In genomic region chrX:21952624-21953023, GRCh38 we compare ENCODE assay signal across 26 cellular contexts. TPM values are rescaled to one million over a fixed set of nuclear protein-coding genes. Genes with fewer than 3 reads are reported as not detected.
DNase-seq lines count a peak whose midpoint lies in the region; ATAC-seq, FAIRE-seq and TF ChIP-seq lines count a peak whose summit lies in the region.
"Had no signal": no experiment of that assay in that cellular context is flagged by ENCODE, and none has a peak within 500 bp of the region (broad histone marks: within the 10 kb centered on the region; RNA-seq: fewer than 3 reads in every experiment).

No MANE protein-coding gene starts in this region.

- TF ChIP-seq CTCF in SK-N-SH (IDR thresholded peaks at IDR 0.05) (no peak), K562 (IDR thresholded peaks at IDR 0.05 in 2 of 3, conservative IDR thresholded peaks at IDR 0.05 in 1 of 3; ENCODE audit: insufficient read depth in 2 of 3, low read depth in 1 of 3, low read length in 3 of 3) (no peak), hepatocyte (IDR thresholded peaks at IDR 0.05; ENCODE audit: poor library complexity) (no peak), progenitor cell of endocrine pancreas (IDR thresholded peaks at IDR 0.05; ENCODE audit: unreplicated experiment) (no peak)

- in situ Hi-C loops in K562 (cut with MboI), result no loop called here

- H3K27me3 ChIP-seq in SK-N-SH (ENCODE audit: insufficient read depth), result no peaks in the 10 kb centered on the region
- no peaks in the 10 kb centered on the region for H3K27me3 ChIP-seq in K562 (ENCODE audit: control insufficient read depth in 2 of 2, insufficient read depth in 2 of 2, low read length in 2 of 2)
- H3K27me3 ChIP-seq in hepatocyte, result no peaks in the 10 kb centered on the region
- H3K27me3 ChIP-seq: SJSA1 had no signal

- DNase-seq in SK-N-SH (no peak), K562 (ENCODE audit: extremely low read depth in 1 of 4, low spot score in 3 of 4) (peak in 2 of 4 experiments; percentile 15 to 62), hepatocyte (ENCODE audit: low spot score) (no peak), progenitor cell of endocrine pancreas (ENCODE audit: low spot score, unreplicated experiment) (no peak), glomerular visceral epithelial cell (ENCODE audit: extremely low spot score) (no peak)
- DNase-seq in activated CD4-positive, alpha-beta T cell treated with anti-CD3 and anti-CD28 coated beads, Interleukin-2, amount 10 ng/mL, durations not matched to agents 24 days and 14 days, result no peak
- DNase-seq: CD8-positive, alpha-beta T cell; DMS153; GM23248; HFFc6; NCI-H1092; NCI-H1417 treated with DMSO at 0.1 percent for 48 hours; NCI-H1694 treated with DMSO at 0.1 percent for 48 hours; NCI-H2081; NCI-H2227 treated with DMSO at 0.1 percent for 48 hours; NCI-H526 treated with DMSO at 0.1 percent for 48 hours; PC-9 had no signal

- H3K9me3 Mint-ChIP-seq in progenitor cell of endocrine pancreas (ENCODE audit: low read depth), result peaks cover 3% of the 10 kb centered on the region
- no peaks in the 10 kb centered on the region for H3K9me3 Mint-ChIP-seq in activated CD4-positive, alpha-beta T cell treated with anti-CD3 and anti-CD28 coated beads, Interleukin-2, amount 10 ng/mL, durations not matched to agents 24 days and 14 days
- H3K9me3 Mint-ChIP-seq: HFFc6 had no signal

- H3K4me3 Mint-ChIP-seq in progenitor cell of endocrine pancreas (ENCODE audit: low read depth), result peak overlapping the region; percentile 43
- no peak overlapping the region for H3K4me3 Mint-ChIP-seq in activated CD4-positive, alpha-beta T cell treated with anti-CD3 and anti-CD28 coated beads, Interleukin-2, amount 10 ng/mL, durations not matched to agents 24 days and 14 days
- H3K4me3 Mint-ChIP-seq: B cell; CD8-positive, alpha-beta T cell; HFFc6 had no signal

- H4K20me1 ChIP-seq in SK-N-SH (ENCODE audit: insufficient read depth) (peaks cover 97% of the 10 kb centered on the region), K562 (replicated peaks; ENCODE audit: control insufficient read depth, insufficient read depth, low read length) (peaks cover 6% of the 10 kb centered on the region; the same call in 1 of the 2 replicates), hepatocyte (ENCODE audit: insufficient read depth, poor library complexity, severe bottlenecking) (no peaks in the 10 kb centered on the region)

- TF ChIP-seq RAD21 in SK-N-SH (IDR thresholded peaks at IDR 0.05; ENCODE audit: low read length) (no peak), K562 (CRISPR knock-in tag; conservative IDR thresholded peaks at IDR 0.05 in 1 of 2, IDR thresholded peaks at IDR 0.05 in 1 of 2) (no peak)

- TF ChIP-seq EP300 in SK-N-SH (IDR thresholded peaks at IDR 0.05; ENCODE audit: borderline replicate concordance in 1 of 2, low read depth in 1 of 2, low read length in 1 of 2) (no peak), K562 (IDR thresholded peaks at IDR 0.05; ENCODE audit: low read length) (no peak)

- peaks cover 72% of the 10 kb centered on the region for H3K4me1 Mint-ChIP-seq in progenitor cell of endocrine pancreas (ENCODE audit: low read depth)
- peaks cover 10% of the 10 kb centered on the region for H3K4me1 Mint-ChIP-seq in activated CD4-positive, alpha-beta T cell treated with anti-CD3 and anti-CD28 coated beads, Interleukin-2, amount 10 ng/mL, durations not matched to agents 24 days and 14 days

- peaks cover 17% of the 10 kb centered on the region for H3F3A ChIP-seq in SK-N-SH (replicated peaks; ENCODE audit: insufficient read depth)

- H3K79me2 ChIP-seq in SK-N-SH (ENCODE audit: insufficient read depth), result peaks cover 100% of the 10 kb centered on the region
- H3K79me2 ChIP-seq in K562 (ENCODE audit: control insufficient read depth, insufficient read depth, low read length), result peaks cover 96% of the 10 kb centered on the region
- H3K79me2 ChIP-seq in hepatocyte, result peaks cover 87% of the 10 kb centered on the region

- H3K27ac Mint-ChIP-seq in progenitor cell of endocrine pancreas, result peak overlapping the region; percentile 97
- H3K27ac Mint-ChIP-seq in activated CD4-positive, alpha-beta T cell treated with anti-CD3 and anti-CD28 coated beads, Interleukin-2, amount 10 ng/mL, durations not matched to agents 24 days and 14 days, result no peak overlapping the region
- H3K27ac Mint-ChIP-seq: B cell; CD8-positive, alpha-beta T cell had no signal

- CTCF ChIA-PET in SK-N-SH (lab: Yijun Ruan, JAX) (interaction anchor here (1.7 kb wide), 1 partner anchor 33 kb away, joined by 5 read pairs; no protein-coding TSS in a partner anchor), K562 (lab: Yijun Ruan, JAX; ENCODE audit: low intra/inter-chr PET ratio) (no interaction called here)

- BruUV-seq in K562 (replicated peaks; lab: Mats Ljungman, UMichigan), result no TSS peak

- H3K9ac ChIP-seq in SK-N-SH (no peak overlapping the region), K562 (ENCODE audit: insufficient read depth in 1 of 2, low read depth in 2 of 2, low read length in 2 of 2) (peak overlapping the region; percentile 17 to 29; a peak in 2 of 4 replicates)
- H3K9ac ChIP-seq: GM23248 had no signal

- no peak overlapping the region for H2AFZ ChIP-seq in SK-N-SH (ENCODE audit: low read depth)
- H2AFZ ChIP-seq in K562 (ENCODE audit: low read depth, low read length), result no peak overlapping the region
- H2AFZ ChIP-seq in hepatocyte, result no peak overlapping the region
- H2AFZ ChIP-seq: GM23248, PC-9 had no signal

- ATAC-seq in SK-N-SH treated with all-trans-retinoic acid at 6 μM for 48 hours (no peak), K562 (peak; percentile 84), GM19328 (IDR thresholded peaks at IDR 0.05; ENCODE audit: unreplicated experiment) (no peak)
- ATAC-seq: CD8-positive, alpha-beta T cell; Right ventricle myocardium inferior had no signal

- H3K27ac ChIP-seq in SK-N-SH (ENCODE audit: low read depth in 2 of 2, low read length in 1 of 2), result 0 out of 4 replicates have a peak overlapping the region, but pooled peaks of 1 of the 2 experiments have one; percentile 52
- peak overlapping the region; percentile 64; the same call in 2 of the 3 replicates for H3K27ac ChIP-seq in K562 (ENCODE audit: extremely low read depth, low read depth, low read length)
- peak overlapping the region; percentile 37 for H3K27ac ChIP-seq in hepatocyte
- H3K27ac ChIP-seq: 22Rv1, C4-2B, GM23248, PC-9, SJSA1 had no signal

- FAIRE-seq in K562 (lab: Jason Lieb, UNC), result peak; percentile 79
- FAIRE-seq: GM18507 had no signal

- H3K4me2 ChIP-seq in SK-N-SH (peak overlapping the region; percentile 30; the same call in 1 of the 2 replicates), K562 (ENCODE audit: insufficient read depth, low read length) (peak overlapping the region; percentile 55), hepatocyte (peak overlapping the region; percentile 62)
- H3K4me2 ChIP-seq: PC-9 had no signal

- POLR2A ChIA-PET in SK-N-SH (lab: Yijun Ruan, JAX) (no interaction called here), K562 (lab: Yijun Ruan, JAX) (interaction anchor here (1.8 kb wide), 1 partner anchor 12 kb away, joined by 4 read pairs; no protein-coding TSS in a partner anchor)

- intact Hi-C loops in K562 (cut with micrococcal nuclease), result no loop called here
- intact Hi-C loops in activated CD4-positive, alpha-beta T cell treated with anti-CD3 and anti-CD28 coated beads, Interleukin-2, amount 10 ng/mL, durations not matched to agents 24 days and 14 days (cut with micrococcal nuclease), result no loop called here

- 75% methylated on average over 6 of the region's 6 CpGs for WGBS in SK-N-SH (ENCODE audit: low lambda C conversion rate)
- WGBS in K562 (ENCODE audit: insufficient coverage, low coverage, missing lambda C conversion rate), result 8% methylated on average over 4 of the region's 6 CpGs
- 46% methylated on average over 6 of the region's 6 CpGs for WGBS in hepatocyte (ENCODE audit: low lambda C conversion rate, missing lambda C conversion rate)

- H3K9me3 ChIP-seq in SK-N-SH (no peaks in the 10 kb centered on the region), K562 (replicated peaks; ENCODE audit: control insufficient read depth, insufficient read depth, low read depth, low read length) (no peaks in the 10 kb centered on the region), hepatocyte (ENCODE audit: low read depth) (no peaks in the 10 kb centered on the region)
- H3K9me3 ChIP-seq: HAP-1, SJSA1 had no signal

- H3K36me3 ChIP-seq in SK-N-SH (replicated peaks in 1 of 2; ENCODE audit: control insufficient read depth in 1 of 2, insufficient read depth in 2 of 2, low read length in 1 of 2) (peaks cover 0 to 15% of the 10 kb centered on the region in 2 experiments), K562 (ENCODE audit: control insufficient read depth, insufficient read depth, low read length) (peaks cover 22% of the 10 kb centered on the region; the same call in 2 of the 3 replicates), hepatocyte (replicated peaks; ENCODE audit: insufficient read depth, low read depth) (no peaks in the 10 kb centered on the region)

- no peaks in the 10 kb centered on the region for H3K27me3 Mint-ChIP-seq in progenitor cell of endocrine pancreas
- H3K27me3 Mint-ChIP-seq in activated CD4-positive, alpha-beta T cell treated with anti-CD3 and anti-CD28 coated beads, Interleukin-2, amount 10 ng/mL, durations not matched to agents 24 days and 14 days, result no peaks in the 10 kb centered on the region
- H3K27me3 Mint-ChIP-seq: B cell had no signal

- H3K9me2 ChIP-seq in SK-N-SH (no peaks in the 10 kb centered on the region), hepatocyte (replicated peaks; ENCODE audit: insufficient read depth) (no peaks in the 10 kb centered on the region)

- H3K4me1 ChIP-seq in SK-N-SH (ENCODE audit: control insufficient read depth in 1 of 2, insufficient read depth in 2 of 2, low read depth in 1 of 2, low read length in 1 of 2) (peaks cover 4 to 13% of the 10 kb centered on the region in 2 experiments), K562 (replicated peaks in 1 of 2; ENCODE audit: control insufficient read depth in 2 of 2, insufficient read depth in 2 of 2, low read length in 2 of 2) (peaks cover 0 to 27% of the 10 kb centered on the region in 2 experiments; a peak in 4 of 5 replicates), hepatocyte (ENCODE audit: insufficient read depth) (peaks cover 21% of the 10 kb centered on the region)

- H3K36me3 Mint-ChIP-seq in progenitor cell of endocrine pancreas (ENCODE audit: insufficient read depth), result peaks cover 10% of the 10 kb centered on the region
- H3K36me3 Mint-ChIP-seq in activated CD4-positive, alpha-beta T cell treated with anti-CD3 and anti-CD28 coated beads, Interleukin-2, amount 10 ng/mL, durations not matched to agents 24 days and 14 days (ENCODE audit: low read depth), result peaks cover 18% of the 10 kb centered on the region
- H3K36me3 Mint-ChIP-seq: CD8-positive, alpha-beta T cell had no signal

- TF ChIP-seq POLR2A in K562 (conservative IDR thresholded peaks at IDR 0.05), result no peak

- H3K9me1 ChIP-seq in K562 (ENCODE audit: control insufficient read depth, insufficient read depth, low read length), result no peaks in the 10 kb centered on the region

- H3K4me3 ChIP-seq in SK-N-SH (ENCODE audit: low read depth in 2 of 2, low read length in 1 of 2) (no peak overlapping the region), K562 (no peak overlapping the region), hepatocyte (no peak overlapping the region)
- H3K4me3 ChIP-seq: GM23248, HAP-1, PC-9, SJSA1 had no signal

RNA-seq across cellular contexts. Expression of gene SMS, which starts 12.1 kb away (rescaled TPM):
- polyA plus RNA-seq in SK-N-SH (2012; rRNA removed) (86.9 and 116 TPM in 2 replicates), K562 (2011; rRNA removed) (75.5 and 111 TPM in 2 replicates), K562 (2014; fragmentation: Illumina TruSeq; extraction: Trizol) (181 and 193 TPM in 2 replicates), K562 (2014; fragmentation: Nextera tagmentation; extraction: Ambion mirVana) (10 to 100 TPM; 71.1 to 98.5 TPM), K562 (2014; rRNA removed) (133 TPM in 2 replicates), hepatocyte (76.6 and 80.9 TPM in 2 replicates)
- 134 and 161 TPM in 2 replicates for polyA plus RNA-seq in SK-N-SH (2012; cell fraction: cytosol; rRNA removed)
- polyA plus RNA-seq in SK-N-SH (2012; cell fraction: nucleus; rRNA removed), result 45.9 and 53.9 TPM in 2 replicates
- total RNA-seq in K562 (2011; cell fraction: chromatin; rRNA removed; ENCODE audit: low replicate concordance), result 13.0 and 19.7 TPM in 2 replicates
- total RNA-seq in K562 (2011; cell fraction: nucleolus; rRNA removed), result 12.6 and 13.3 TPM in 2 replicates
- 16.6 and 20.2 TPM in 2 replicates for total RNA-seq in K562 (2011; cell fraction: nucleoplasm; rRNA removed)
- total RNA-seq in K562 (2014; rRNA removed) (158 and 164 TPM in 2 replicates), K562 (2014; rRNA removed; fragmentation: Illumina TruSeq; extraction: Trizol) (193 and 211 TPM in 2 replicates), K562 (2015; rRNA removed; fragmentation: Illumina TruSeq; extraction: Trizol) (179 and 192 TPM in 2 replicates), K562 (2021) (150 and 152 TPM in 2 replicates), hepatocyte (62.3 and 70.1 TPM in 2 replicates), progenitor cell of endocrine pancreas (280 and 288 TPM in 2 replicates)
- 63.9 and 64.3 TPM in 2 replicates for polyA plus RNA-seq in K562 (2011; cell fraction: cytosol; rRNA removed)
- 27.6 and 33.3 TPM in 2 replicates for polyA plus RNA-seq in K562 (2011; cell fraction: nucleus; rRNA removed)
- 98.5 and 157 TPM in 2 replicates for polyA plus RNA-seq in K562 (2012)
- 95.3 and 96.0 TPM in 2 replicates for polyA minus RNA-seq in K562 (2011; rRNA and poly(A)+ RNA removed)
- 81.9 and 89.6 TPM in 2 replicates for polyA minus RNA-seq in K562 (2011; cell fraction: cytosol; rRNA and poly(A)+ RNA removed)
- polyA minus RNA-seq in K562 (2011; cell fraction: nucleus; rRNA and poly(A)+ RNA removed), result 11.8 and 20.5 TPM in 2 replicates
- total RNA-seq in activated CD4-positive, alpha-beta T cell treated with anti-CD3 and anti-CD28 coated beads, Interleukin-2, amount 10 ng/mL, durations not matched to agents 24 days and 14 days, result 161 and 162 TPM in 2 replicates
